Comparison of ENCODE assay signal across 17 cellular contexts in genomic region chr6:108731229-108731565, GRCh38.
DNase-seq lines count a peak whose midpoint lies in the region; ATAC-seq and TF ChIP-seq lines count a peak whose summit lies in the region.
"Had no signal": no experiment of that assay in that cellular context is flagged by ENCODE, and none has a peak within 500 bp of the region (broad histone marks: within the 10 kb centered on the region; RNA-seq: fewer than 3 reads in every experiment).

No MANE protein-coding gene starts in this region.

- intact Hi-C loops in Caco-2 (cut with micrococcal nuclease; ENCODE audit: unreplicated experiment) = loop anchor here (5.0 kb wide), 1 partner anchor 361 kb away; the partner anchor contains the start of gene SESN1

- POLR2A ChIA-PET in Caco-2 (lab: Charles Lee) = no interaction called here

- DNase-seq in Caco-2 = no peak
- DNase-seq in SJSA1 (ENCODE audit: low read depth in 1 of 2, low spot score in 2 of 2) = no peak
- DNase-seq in chondrocyte (ENCODE audit: low spot score) = no peak
- no peak for DNase-seq in endothelial cell (ENCODE audit: low spot score)
- DNase-seq: CD8-positive, alpha-beta memory T cell; GF-D8; GOT3; HFFc6; KG1; NCI-H1417 treated with DMSO at 0.1 percent for 48 hours; NCI-H2029 treated with DMSO at 0.1 percent for 48 hours; NCI-H510A treated with DMSO at 0.1 percent for 48 hours had no signal

- TSS peak; percentile 24 for BruUV-seq in Caco-2 (replicated peaks; lab: Mats Ljungman, UMichigan)

- no peaks in the 10 kb centered on the region for H3K36me3 ChIP-seq in Caco-2 (ENCODE audit: control insufficient read depth, insufficient read depth, low read length)
- H3K36me3 ChIP-seq in HUES64 (ENCODE audit: insufficient read depth, low read length) = no peaks in the 10 kb centered on the region
- H3K36me3 ChIP-seq in SJSA1 = no peaks in the 10 kb centered on the region
- H3K36me3 ChIP-seq in iPS-15b (ENCODE audit: control insufficient read depth, insufficient read depth, low read length) = no peaks in the 10 kb centered on the region
- H3K36me3 ChIP-seq: BLaER1 had no signal

- H3K9me3 Mint-ChIP-seq in Caco-2 (ENCODE audit: unreplicated experiment) (no peaks in the 10 kb centered on the region), chondrocyte (ENCODE audit: low read depth) (no peaks in the 10 kb centered on the region), endothelial cell (ENCODE audit: unreplicated experiment) (no peaks in the 10 kb centered on the region)
- H3K9me3 Mint-ChIP-seq: CD8-positive, alpha-beta memory T cell; HFFc6 had no signal

- H3K27ac ChIP-seq in HUES64 (ENCODE audit: low read depth, low read length) = peak overlapping the region; percentile 57; the same call in 1 of the 2 replicates
- H3K27ac ChIP-seq in SJSA1 = no peak overlapping the region
- H3K27ac ChIP-seq: BLaER1 had no signal

- H3K9me3 ChIP-seq in Caco-2 (no peaks in the 10 kb centered on the region), HUES64 (ENCODE audit: insufficient read depth, low read depth, low read length) (no peaks in the 10 kb centered on the region), SJSA1 (replicated peaks) (no peaks in the 10 kb centered on the region), iPS-15b (ENCODE audit: control insufficient read depth, insufficient read depth, low read length) (no peaks in the 10 kb centered on the region)
- H3K9me3 ChIP-seq: BLaER1 had no signal

- H3K27me3 ChIP-seq in Caco-2 (replicated peaks; ENCODE audit: control insufficient read depth, insufficient read depth, low read length) = no peaks in the 10 kb centered on the region
- peaks cover 5% of the 10 kb centered on the region; the same call in 1 of the 2 replicates for H3K27me3 ChIP-seq in HUES64 (ENCODE audit: insufficient read depth, low read length)
- H3K27me3 ChIP-seq in SJSA1 (replicated peaks) = no peaks in the 10 kb centered on the region
- no peaks in the 10 kb centered on the region for H3K27me3 ChIP-seq in iPS-15b (ENCODE audit: control insufficient read depth, insufficient read depth, low read length)
- H3K27me3 ChIP-seq: BLaER1 had no signal

- CTCF ChIA-PET in Caco-2 (lab: Charles Lee) = no interaction called here

- TF ChIP-seq CTCF in Caco-2 (IDR thresholded peaks at IDR 0.05; ENCODE audit: insufficient read depth in 1 of 2, low read depth in 1 of 2, low read length in 1 of 2, severe bottlenecking in 1 of 2, unreplicated experiment in 1 of 2) = no peak
- no peak for TF ChIP-seq CTCF in chondrocyte (IDR thresholded peaks at IDR 0.05)
- no peak for TF ChIP-seq CTCF in endothelial cell (IDR thresholded peaks at IDR 0.05; ENCODE audit: unreplicated experiment)

- no peaks in the 10 kb centered on the region for H3K27me3 Mint-ChIP-seq in Caco-2 (ENCODE audit: insufficient read depth, unreplicated experiment)
- no peaks in the 10 kb centered on the region for H3K27me3 Mint-ChIP-seq in chondrocyte (ENCODE audit: low read depth)
- H3K27me3 Mint-ChIP-seq in endothelial cell (ENCODE audit: unreplicated experiment) = peaks cover 2% of the 10 kb centered on the region

- ATAC-seq in GM19035 (IDR thresholded peaks at IDR 0.05; ENCODE audit: unreplicated experiment) = no peak
- no peak for ATAC-seq in HG03135 (IDR thresholded peaks at IDR 0.05; ENCODE audit: unreplicated experiment)

- H3K27ac Mint-ChIP-seq in Caco-2 (ENCODE audit: unreplicated experiment) (peak overlapping the region; percentile 22), chondrocyte (ENCODE audit: unreplicated experiment) (no peak overlapping the region), endothelial cell (ENCODE audit: unreplicated experiment) (no peak overlapping the region)
- H3K27ac Mint-ChIP-seq: CD8-positive, alpha-beta memory T cell; HFFc6 had no signal

- H3K4me3 Mint-ChIP-seq in Caco-2 (ENCODE audit: unreplicated experiment) (no peak overlapping the region), chondrocyte (ENCODE audit: unreplicated experiment) (no peak overlapping the region), endothelial cell (ENCODE audit: unreplicated experiment) (no peak overlapping the region)
- H3K4me3 Mint-ChIP-seq: CD8-positive, alpha-beta memory T cell; HFFc6 had no signal

- no peak overlapping the region for H3K9ac ChIP-seq in HUES64 (ENCODE audit: low read depth, low read length)
- no peak overlapping the region for H3K9ac ChIP-seq in iPS-15b (ENCODE audit: low read depth, low read length)
- H3K9ac ChIP-seq: BLaER1 had no signal

- H3K4me1 ChIP-seq in Caco-2 (peaks cover 62% of the 10 kb centered on the region), HUES64 (ENCODE audit: insufficient read depth, low read length) (peaks cover 43% of the 10 kb centered on the region), SJSA1 (replicated peaks) (peaks cover 30% of the 10 kb centered on the region), iPS-15b (ENCODE audit: control insufficient read depth, insufficient read depth, low read length) (peaks cover 34% of the 10 kb centered on the region)

- 14% methylated on average over 4 of the region's 5 CpGs for WGBS in HUES64

- H3K36me3 Mint-ChIP-seq in Caco-2 (ENCODE audit: insufficient read depth, unreplicated experiment) = peaks cover 4% of the 10 kb centered on the region
- no peaks in the 10 kb centered on the region for H3K36me3 Mint-ChIP-seq in chondrocyte (ENCODE audit: low read depth)
- no peaks in the 10 kb centered on the region for H3K36me3 Mint-ChIP-seq in endothelial cell (ENCODE audit: low read depth, unreplicated experiment)
- H3K36me3 Mint-ChIP-seq: CD8-positive, alpha-beta memory T cell had no signal

- H3K4me1 Mint-ChIP-seq in Caco-2 (ENCODE audit: low read depth, unreplicated experiment) (peaks cover 52% of the 10 kb centered on the region), chondrocyte (ENCODE audit: low read depth) (peaks cover 4% of the 10 kb centered on the region), endothelial cell (ENCODE audit: unreplicated experiment) (peaks cover 10% of the 10 kb centered on the region)
- H3K4me1 Mint-ChIP-seq: CD8-positive, alpha-beta memory T cell had no signal

- no peak overlapping the region for H3K4me3 ChIP-seq in Caco-2 (ENCODE audit: low read depth, low read length)
- peak overlapping the region; percentile 21 for H3K4me3 ChIP-seq in HUES64 (ENCODE audit: low read length)
- 0 out of 2 replicates have a peak overlapping the region, but pooled peaks have one; percentile 0 for H3K4me3 ChIP-seq in SJSA1
- peak overlapping the region; percentile 37 for H3K4me3 ChIP-seq in iPS-15b (ENCODE audit: low read depth, low read length)
- H3K4me3 ChIP-seq: BLaER1 had no signal
